ENCODE assay signal across 8 cellular contexts in the genomic region with DNA sequence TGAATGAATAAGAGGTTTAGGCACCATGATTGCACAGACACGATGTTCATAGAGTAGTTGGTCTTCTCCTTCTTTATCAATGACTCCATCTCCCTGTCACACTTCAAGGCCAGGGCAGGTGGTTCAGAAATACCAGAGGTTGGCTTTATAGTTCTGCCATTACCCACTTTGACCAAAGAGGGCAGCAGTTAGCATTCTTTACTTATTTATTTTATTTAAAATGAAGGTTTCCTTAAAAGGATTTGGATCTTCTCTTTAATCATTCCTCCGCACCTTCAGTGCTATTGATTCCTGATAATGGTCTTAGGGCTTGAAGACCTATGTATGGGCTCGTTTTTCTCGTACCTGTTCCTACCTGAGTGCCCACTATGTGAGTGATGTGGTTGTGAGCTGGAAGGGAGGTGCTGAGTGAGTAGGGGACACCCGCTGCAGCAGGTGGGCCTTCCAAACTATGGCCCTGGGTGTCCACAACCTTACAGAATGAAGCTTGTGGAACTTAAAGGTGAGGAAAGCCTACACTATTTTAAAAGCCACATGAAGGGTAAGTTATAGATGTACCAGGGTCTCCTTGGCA. TPM values are rescaled to one million over a fixed set of nuclear protein-coding genes. Genes with fewer than 3 reads are reported as not detected.
DNase-seq lines count a peak whose midpoint lies in the region; ATAC-seq and TF ChIP-seq lines count a peak whose summit lies in the region.

No MANE protein-coding gene starts in this region.

- peak overlapping the region; percentile 21 for H3K27ac ChIP-seq in suprapubic skin

- no peak overlapping the region for H3K4me3 ChIP-seq in fibroblast of pulmonary artery (replicated peaks; ENCODE audit: low read depth, low read length)
- H3K4me3 ChIP-seq in suprapubic skin = no peak overlapping the region

- peaks cover 63% of the 10 kb centered on the region for H3K4me1 ChIP-seq in suprapubic skin

- no peaks in the 10 kb centered on the region for H3K9me3 ChIP-seq in suprapubic skin

- H3K36me3 ChIP-seq in suprapubic skin = peaks cover 6% of the 10 kb centered on the region

- no peak for ATAC-seq in GM19351 (IDR thresholded peaks at IDR 0.05; ENCODE audit: unreplicated experiment)

- no peak for TF ChIP-seq EP300 in suprapubic skin (IDR thresholded peaks at IDR 0.05)

- 61% methylated on average over 5 of the region's 5 CpGs for WGBS in suprapubic skin

- DNase-seq in NCI-H82 (lab: John Stamatoyannopoulos, UW) (peak; percentile 22), NCI-H82 treated with DMSO at 0.1 percent for 48 hours (lab: John Stamatoyannopoulos, UW; ENCODE audit: unreplicated experiment) (no peak), NCI-H2029 treated with DMSO at 0.1 percent for 48 hours (lab: John Stamatoyannopoulos, UW) (peak; percentile 17), fibroblast of pulmonary artery (ENCODE audit: low read depth) (peak; percentile 38), suprapubic skin (ENCODE audit: low spot score in 2 of 2) (no peak), activated gamma-delta T cell (lab: John Stamatoyannopoulos, UW) (no peak)
- DNase-seq in central memory CD4-positive, alpha-beta T cell = no peak

- peak; percentile 66 for TF ChIP-seq CTCF in fibroblast of pulmonary artery (IDR thresholded peaks at IDR 0.05; ENCODE audit: low read length, missing control alignments)
- peak in 1 of 2 donors; percentile 41 for TF ChIP-seq CTCF in suprapubic skin (IDR thresholded peaks at IDR 0.05)

- no peaks in the 10 kb centered on the region for H3K27me3 ChIP-seq in suprapubic skin

- TF ChIP-seq POLR2A in suprapubic skin (IDR thresholded peaks at IDR 0.05) = no peak

RNA-seq across cellular contexts. Expression of gene TIMP3, which starts 34.9 kb away (rescaled TPM):
- 100 to 1,000 TPM; 148 to 295 (median 170) TPM for total RNA-seq in suprapubic skin

Comparison
In these comparisons a context has a peak if more than half of its experiments do, and no peak if none do; other contexts are left out.
1. DNase-seq: peak in NCI-H82 (single experiment), NCI-H2029 treated with DMSO at 0.1 percent for 48 hours (single experiment) and fibroblast of pulmonary artery (single experiment); none in NCI-H82 treated with DMSO at 0.1 percent for 48 hours (single experiment), suprapubic skin (0 of 2), central memory CD4-positive, alpha-beta T cell (single experiment) and activated gamma-delta T cell (single experiment).